Comparison of ENCODE assay signal across 22 cellular contexts in genomic region chr3:127741246-127741645, GRCh38.
A peak's percentile ranks its signal among the peaks of the same experiment; 100 is the strongest.
DNase-seq lines count a peak whose midpoint lies in the region; ATAC-seq and TF ChIP-seq lines count a peak whose summit lies in the region.
"Had no signal": no experiment of that assay in that cellular context is flagged by ENCODE, and none has a peak within 500 bp of the region (broad histone marks: within the 10 kb centered on the region; RNA-seq: fewer than 3 reads in every experiment).

No MANE protein-coding gene starts in this region.

- no peaks in the 10 kb centered on the region for H3K9me2 ChIP-seq in GM23248 (ENCODE audit: insufficient read depth)

- no peak for TF ChIP-seq EP300 in gastroesophageal sphincter (IDR thresholded peaks at IDR 0.05)
- no peak for TF ChIP-seq EP300 in tibial nerve (IDR thresholded peaks at IDR 0.05)

- H3K27ac ChIP-seq in left ventricle myocardium inferior (replicated peaks) (peak overlapping the region; percentile 96), gastroesophageal sphincter (peak overlapping the region in 3 of 4 donors; percentile 52 to 68 (median 62)), tibial nerve (peak overlapping the region in 3 of 4 donors; percentile 33 to 79 (median 72)), GM23248 (no peak overlapping the region)
- H3K27ac ChIP-seq: BLaER1 had no signal

- no peak for TF ChIP-seq POLR2A in gastroesophageal sphincter (IDR thresholded peaks at IDR 0.05)
- TF ChIP-seq POLR2A in tibial nerve (IDR thresholded peaks at IDR 0.05), result no peak

- H4K20me1 ChIP-seq in GM23248 (ENCODE audit: insufficient read depth), result no peaks in the 10 kb centered on the region
- H4K20me1 ChIP-seq: BLaER1 had no signal

- in situ Hi-C loops in GM23248 (cut with MboI), result no loop called here

- DNase-seq in left ventricle myocardium inferior (no peak), left ventricle myocardium superior (no peak), osteocyte (ENCODE audit: extremely low spot score, unreplicated experiment) (no peak), tibial nerve (ENCODE audit: low spot score in 2 of 2) (no peak), GM23248 (no peak)
- DNase-seq in activated T-helper 1 cell treated with anti-CD3 and anti-CD28 coated beads, Interleukin-12 subunit alpha, Interleukin-12 subunit beta, Interleukin-2, Interleukin-4 antibody, amounts not matched to agents 30 ng/mL and 10 ng/mL and 1 ng/mL, durations not matched to agents 14 hours and 24 hours and 36 hours (ENCODE audit: low spot score), result no peak
- DNase-seq: Calu3; CD8-positive, alpha-beta T cell; DMS53; EL; GOT3; NCI-H1105; NCI-H1694; NCI-H2081 treated with DMSO at 0.1 percent for 48 hours; NCI-H748 treated with DMSO at 0.1 percent for 48 hours; NK-92 treated with Interleukin-12 subunit alpha and Interleukin-12 subunit beta, amount 100 ng/mL, for 24 hours; SIG-M5 had no signal

- ATAC-seq in left ventricle myocardium superior, result no peak
- ATAC-seq in gastroesophageal sphincter, result no peak
- no peak for ATAC-seq in GM18868 (IDR thresholded peaks at IDR 0.05; ENCODE audit: unreplicated experiment)
- ATAC-seq: CD8-positive, alpha-beta T cell; GM12878; K562 had no signal

- H3K4me2 ChIP-seq in GM23248 (ENCODE audit: unreplicated experiment), result no peak overlapping the region
- H3K4me2 ChIP-seq: BLaER1 had no signal

- no peaks in the 10 kb centered on the region for H3K27me3 Mint-ChIP-seq in osteocyte (ENCODE audit: unreplicated experiment)
- H3K27me3 Mint-ChIP-seq in activated T-helper 1 cell treated with anti-CD3 and anti-CD28 coated beads, Interleukin-12 subunit alpha, Interleukin-12 subunit beta, Interleukin-2, Interleukin-4 antibody, amounts not matched to agents 30 ng/mL and 10 ng/mL and 1 ng/mL, durations not matched to agents 14 hours and 24 hours and 36 hours (ENCODE audit: insufficient read depth), result no peaks in the 10 kb centered on the region

- no peak overlapping the region for H2AFZ ChIP-seq in GM23248

- H3K9me3 ChIP-seq in left ventricle myocardium inferior (replicated peaks), result no peaks in the 10 kb centered on the region
- no peaks in the 10 kb centered on the region for H3K9me3 ChIP-seq in gastroesophageal sphincter
- H3K9me3 ChIP-seq in tibial nerve, result no peaks in the 10 kb centered on the region
- H3K9me3 ChIP-seq in GM23248 (ENCODE audit: low read depth), result no peaks in the 10 kb centered on the region
- H3K9me3 ChIP-seq: BLaER1 had no signal

- H3K36me3 Mint-ChIP-seq in osteocyte (ENCODE audit: unreplicated experiment), result peaks cover 5% of the 10 kb centered on the region
- H3K36me3 Mint-ChIP-seq in activated T-helper 1 cell treated with anti-CD3 and anti-CD28 coated beads, Interleukin-12 subunit alpha, Interleukin-12 subunit beta, Interleukin-2, Interleukin-4 antibody, amounts not matched to agents 30 ng/mL and 10 ng/mL and 1 ng/mL, durations not matched to agents 14 hours and 24 hours and 36 hours (ENCODE audit: low read depth), result no peaks in the 10 kb centered on the region
- H3K36me3 Mint-ChIP-seq: CD8-positive, alpha-beta T cell had no signal

- peaks cover 72% of the 10 kb centered on the region for H3K4me1 Mint-ChIP-seq in osteocyte (ENCODE audit: unreplicated experiment)
- H3K4me1 Mint-ChIP-seq in activated T-helper 1 cell treated with anti-CD3 and anti-CD28 coated beads, Interleukin-12 subunit alpha, Interleukin-12 subunit beta, Interleukin-2, Interleukin-4 antibody, amounts not matched to agents 30 ng/mL and 10 ng/mL and 1 ng/mL, durations not matched to agents 14 hours and 24 hours and 36 hours (ENCODE audit: low read depth), result peaks cover 7% of the 10 kb centered on the region

- intact Hi-C loops in left ventricle myocardium inferior (cut with micrococcal nuclease), result loop anchor here (10.0 kb wide), 1 partner anchor 46 kb away; no protein-coding TSS in a partner anchor
- intact Hi-C loops in left ventricle myocardium superior (cut with micrococcal nuclease), result loop anchor here (10.0 kb wide), 2 partner anchors 46 to 74 kb away; no protein-coding TSS in a partner anchor
- intact Hi-C loops in activated T-helper 1 cell treated with anti-CD3 and anti-CD28 coated beads, Interleukin-12 subunit alpha, Interleukin-12 subunit beta, Interleukin-2, Interleukin-4 antibody, amounts not matched to agents 30 ng/mL and 10 ng/mL and 1 ng/mL, durations not matched to agents 14 hours and 24 hours and 36 hours (cut with micrococcal nuclease), result no loop called here

- peak overlapping the region; percentile 38 for H3K27ac Mint-ChIP-seq in osteocyte (ENCODE audit: unreplicated experiment)
- H3K27ac Mint-ChIP-seq in activated T-helper 1 cell treated with anti-CD3 and anti-CD28 coated beads, Interleukin-12 subunit alpha, Interleukin-12 subunit beta, Interleukin-2, Interleukin-4 antibody, amounts not matched to agents 30 ng/mL and 10 ng/mL and 1 ng/mL, durations not matched to agents 14 hours and 24 hours and 36 hours, result no peak overlapping the region
- H3K27ac Mint-ChIP-seq: CD8-positive, alpha-beta T cell had no signal

- H3K4me3 Mint-ChIP-seq in osteocyte (ENCODE audit: unreplicated experiment), result no peak overlapping the region
- no peak overlapping the region for H3K4me3 Mint-ChIP-seq in activated T-helper 1 cell treated with anti-CD3 and anti-CD28 coated beads, Interleukin-12 subunit alpha, Interleukin-12 subunit beta, Interleukin-2, Interleukin-4 antibody, amounts not matched to agents 30 ng/mL and 10 ng/mL and 1 ng/mL, durations not matched to agents 14 hours and 24 hours and 36 hours
- H3K4me3 Mint-ChIP-seq: CD8-positive, alpha-beta T cell had no signal

- H3K27me3 ChIP-seq in left ventricle myocardium inferior (ENCODE audit: low read depth) (no peaks in the 10 kb centered on the region), gastroesophageal sphincter (no peaks in the 10 kb centered on the region), tibial nerve (no peaks in the 10 kb centered on the region), GM23248 (replicated peaks; ENCODE audit: insufficient read depth) (no peaks in the 10 kb centered on the region)
- H3K27me3 ChIP-seq: BLaER1 had no signal

- H3K79me2 ChIP-seq in GM23248 (ENCODE audit: insufficient read depth), result peaks cover 19% of the 10 kb centered on the region; the same call in 1 of the 2 replicates

- no peak for TF ChIP-seq CTCF in left ventricle myocardium inferior (IDR thresholded peaks at IDR 0.05; ENCODE audit: borderline replicate concordance)
- TF ChIP-seq CTCF in gastroesophageal sphincter (IDR thresholded peaks at IDR 0.05), result no peak
- TF ChIP-seq CTCF in osteocyte (IDR thresholded peaks at IDR 0.05), result no peak
- no peak for TF ChIP-seq CTCF in tibial nerve (IDR thresholded peaks at IDR 0.05)

- H3K4me3 ChIP-seq in left ventricle myocardium inferior (no peak overlapping the region), gastroesophageal sphincter (no peak overlapping the region), tibial nerve (no peak overlapping the region), GM23248 (no peak overlapping the region)
- H3K4me3 ChIP-seq: BLaER1, GM12878, K562 had no signal

- H3F3A ChIP-seq in GM23248 (ENCODE audit: insufficient read depth), result peaks cover 27% of the 10 kb centered on the region

- H3K9me3 Mint-ChIP-seq in osteocyte (ENCODE audit: unreplicated experiment), result no peaks in the 10 kb centered on the region
- H3K9me3 Mint-ChIP-seq in activated T-helper 1 cell treated with anti-CD3 and anti-CD28 coated beads, Interleukin-12 subunit alpha, Interleukin-12 subunit beta, Interleukin-2, Interleukin-4 antibody, amounts not matched to agents 30 ng/mL and 10 ng/mL and 1 ng/mL, durations not matched to agents 14 hours and 24 hours and 36 hours, result no peaks in the 10 kb centered on the region
- H3K9me3 Mint-ChIP-seq: CD8-positive, alpha-beta T cell had no signal

- H3K36me3 ChIP-seq in left ventricle myocardium inferior, result no peaks in the 10 kb centered on the region
- peaks cover 0 to 11% of the 10 kb centered on the region in 2 donors for H3K36me3 ChIP-seq in gastroesophageal sphincter
- H3K36me3 ChIP-seq in tibial nerve, result no peaks in the 10 kb centered on the region
- H3K36me3 ChIP-seq in GM23248 (ENCODE audit: low read depth), result no peaks in the 10 kb centered on the region
- H3K36me3 ChIP-seq: BLaER1 had no signal

- no peak overlapping the region for H3K9ac ChIP-seq in GM23248
- H3K9ac ChIP-seq: BLaER1 had no signal

- H3K4me1 ChIP-seq in left ventricle myocardium inferior (peaks cover 100% of the 10 kb centered on the region), gastroesophageal sphincter (peaks cover 0 to 72% (median 26%) of the 10 kb centered on the region in 3 donors), tibial nerve (peaks cover 0 to 79% (median 37%) of the 10 kb centered on the region in 4 donors), GM23248 (ENCODE audit: insufficient read depth) (peaks cover 25% of the 10 kb centered on the region)

- 80 to 100% methylated on average over 1 to 3 of the region's 8 CpGs for WGBS in gastroesophageal sphincter (ENCODE audit: low coverage in 1 of 2), 2 donors
- WGBS in tibial nerve, 2 donors, result 95 to 99% methylated on average over 8 of the region's 8 CpGs
- 98% methylated on average over 8 of the region's 8 CpGs for WGBS in GM23248 (ENCODE audit: low coverage in 1 of 2, low lambda C conversion rate in 2 of 2, missing lambda C conversion rate in 2 of 2), 2 experiments
